ENCODE assay signal across 10 cellular contexts in genomic region chr1:6485937-6486250, GRCh38. TPM values are rescaled to one million over a fixed set of nuclear protein-coding genes. Genes with fewer than 3 reads are reported as not detected.
DNase-seq lines count a peak whose midpoint lies in the region; TF ChIP-seq lines count a peak whose summit lies in the region.
"Had no signal": no experiment of that assay in that cellular context is flagged by ENCODE, and none has a peak within 500 bp of the region (broad histone marks: within the 10 kb centered on the region; RNA-seq: fewer than 3 reads in every experiment).

No MANE protein-coding gene starts in this region.

- no peak overlapping the region for H3K27ac ChIP-seq in A673 (ENCODE audit: low read depth, low read length, poor library complexity, severe bottlenecking)
- H3K27ac ChIP-seq in HUES48 (ENCODE audit: low read depth, low read length) = no peak overlapping the region
- H3K27ac ChIP-seq in ectodermal cell (ENCODE audit: insufficient read depth, low read depth, low read length, poor library complexity, severe bottlenecking) = no peak overlapping the region

- H3K36me3 Mint-ChIP-seq in mesothelial cell of epicardium = no peaks in the 10 kb centered on the region
- H3K36me3 Mint-ChIP-seq: CD4-positive, alpha-beta memory T cell had no signal

- intact Hi-C loops in A673 (cut with micrococcal nuclease; ENCODE audit: unreplicated experiment) = loop anchor here (2.0 to 5.0 kb wide), 2 partner anchors 161 to 731 kb away; no protein-coding TSS in a partner anchor

- WGBS in ectodermal cell, 2 experiments = 14 to 15% methylated on average over 8 of the region's 8 CpGs

- peak overlapping the region; percentile 10 for H3K4me3 ChIP-seq in A673 (ENCODE audit: low read depth, low read length, poor library complexity, severe bottlenecking)
- peak overlapping the region; percentile 39; the same call in 1 of the 2 replicates for H3K4me3 ChIP-seq in HUES48 (ENCODE audit: low read depth, low read length)
- H3K4me3 ChIP-seq in ectodermal cell (ENCODE audit: insufficient read depth, low read depth, low read length) = peak overlapping the region; percentile 67

- no peaks in the 10 kb centered on the region for H3K9me3 ChIP-seq in A673 (ENCODE audit: low read depth, low read length, poor library complexity, severe bottlenecking)
- no peaks in the 10 kb centered on the region for H3K9me3 ChIP-seq in HUES48 (ENCODE audit: control insufficient read depth, insufficient read depth, low read length)
- no peaks in the 10 kb centered on the region for H3K9me3 ChIP-seq in ectodermal cell (ENCODE audit: control insufficient read depth, low read length)

- TF ChIP-seq CTCF in A673 (conservative IDR thresholded peaks at IDR 0.05; ENCODE audit: low read depth, low read length) (no peak), mesothelial cell of epicardium (IDR thresholded peaks at IDR 0.05; ENCODE audit: unreplicated experiment) (no peak)

- peak overlapping the region; percentile 74 for H3K4me3 Mint-ChIP-seq in mesothelial cell of epicardium
- H3K4me3 Mint-ChIP-seq: activated CD4-positive, alpha-beta T cell treated with anti-CD3 and anti-CD28 coated beads, Interleukin-2, amount 10 ng/mL, durations not matched to agents 24 days and 14 days had no signal

- H3K9ac ChIP-seq in HUES48 (ENCODE audit: low read depth, low read length) = no peak overlapping the region

- DNase-seq in A673 (ENCODE audit: low spot score) (no peak), mesothelial cell of epicardium (ENCODE audit: low spot score in 2 of 2, unreplicated experiment in 2 of 2) (no peak), NCI-H2171 (lab: John Stamatoyannopoulos, UW) (no peak), NCI-H226 (no peak), nucleus accumbens (lab: John Stamatoyannopoulos, UW) (no peak)
- DNase-seq in activated effector memory CD4-positive, alpha-beta T cell treated with Interleukin-2 at 50 U/mL for 16 hours = no peak

- H3K4me1 ChIP-seq in A673 (ENCODE audit: insufficient read depth, low read length, poor library complexity, severe bottlenecking) (peaks cover 14% of the 10 kb centered on the region), HUES48 (ENCODE audit: control insufficient read depth, insufficient read depth, low read length) (peaks cover 10% of the 10 kb centered on the region), ectodermal cell (ENCODE audit: control insufficient read depth, insufficient read depth, low read length) (peaks cover 16% of the 10 kb centered on the region)

- no peaks in the 10 kb centered on the region for H3K9me3 Mint-ChIP-seq in mesothelial cell of epicardium
- H3K9me3 Mint-ChIP-seq: activated CD4-positive, alpha-beta T cell treated with anti-CD3 and anti-CD28 coated beads, Interleukin-2, amount 10 ng/mL, durations not matched to agents 24 days and 14 days; CD4-positive, alpha-beta memory T cell had no signal

- H3K36me3 ChIP-seq in A673 (ENCODE audit: insufficient read depth, low read length, poor library complexity, severe bottlenecking) = no peaks in the 10 kb centered on the region
- no peaks in the 10 kb centered on the region for H3K36me3 ChIP-seq in HUES48 (ENCODE audit: control insufficient read depth, insufficient read depth, low read length)
- H3K36me3 ChIP-seq in ectodermal cell (ENCODE audit: control insufficient read depth, insufficient read depth, low read length) = no peaks in the 10 kb centered on the region

- peaks cover 6% of the 10 kb centered on the region for H3K27me3 Mint-ChIP-seq in mesothelial cell of epicardium (ENCODE audit: low read depth)

- H3K4me1 Mint-ChIP-seq in mesothelial cell of epicardium = peaks cover 13% of the 10 kb centered on the region

- H3K27me3 ChIP-seq in A673 (replicated peaks; ENCODE audit: insufficient read depth, low read depth, low read length, poor library complexity) (peaks cover 33% of the 10 kb centered on the region), HUES48 (ENCODE audit: control insufficient read depth, insufficient read depth, low read length) (peaks cover 7% of the 10 kb centered on the region; the same call in 1 of the 2 replicates), ectodermal cell (ENCODE audit: control insufficient read depth, insufficient read depth, low read length, poor library complexity, severe bottlenecking) (peaks cover 16% of the 10 kb centered on the region)

- POLR2A ChIA-PET in A673 (lab: Charles Lee; ENCODE audit: low non-redundant PET) = no interaction called here

- peak overlapping the region; percentile 59 for H3K27ac Mint-ChIP-seq in mesothelial cell of epicardium
- H3K27ac Mint-ChIP-seq: activated CD4-positive, alpha-beta T cell treated with anti-CD3 and anti-CD28 coated beads, Interleukin-2, amount 10 ng/mL, durations not matched to agents 24 days and 14 days had no signal

- CTCF ChIA-PET in A673 (lab: Charles Lee) = interaction anchor here (0.6 to 1.1 kb wide), 4 partner anchors 13 to 214 kb away, joined by 3 to 9 read pairs (median 4); no protein-coding TSS in a partner anchor

- BruUV-seq in A673 (replicated peaks; lab: Mats Ljungman, UMichigan) = no TSS peak

RNA-seq across cellular contexts. Expression of gene PLEKHG5, which starts 5.6 kb away (rescaled TPM):
- total RNA-seq in A673 (2021) = 0.86 and 2.3 TPM in 2 replicates
- 20.6 TPM for polyA plus RNA-seq in ectodermal cell (2013, experiment 1 of 4)
- 23.6 TPM for polyA plus RNA-seq in ectodermal cell (2013, experiment 2 of 4)
- polyA plus RNA-seq in ectodermal cell (2013, experiment 3 of 4) = 19.4 TPM
- polyA plus RNA-seq in ectodermal cell (2013, experiment 4 of 4) = 23.1 TPM
- total RNA-seq in mesothelial cell of epicardium = 49.3 to 51.2 TPM (median 50.7 TPM) in 3 replicates

RNA-seq across cellular contexts. Expression of gene TNFRSF25, which starts 19.9 kb away (rescaled TPM):
- total RNA-seq in A673 (2021) = 0.97 and 1.5 TPM in 2 replicates
- 19.9 TPM for polyA plus RNA-seq in ectodermal cell (2013, experiment 1 of 4)
- 18.6 TPM for polyA plus RNA-seq in ectodermal cell (2013, experiment 2 of 4)
- polyA plus RNA-seq in ectodermal cell (2013, experiment 3 of 4) = 21.4 TPM
- 28.5 TPM for polyA plus RNA-seq in ectodermal cell (2013, experiment 4 of 4)
- 38.9 to 41.6 TPM (median 39.4 TPM) in 3 replicates for total RNA-seq in mesothelial cell of epicardium

Comparison
In these comparisons a context has a peak if more than half of its experiments do, and no peak if none do; other contexts are left out.
1. H3K4me3 ChIP-seq: peak in every context shown above with its lines; median percentile 67 in ectodermal cell; 39 in HUES48; 10 in A673.
2. RNA of gene PLEKHG5, which starts 5.6 kb away (total RNA-seq): 49.3 to 51.2 TPM in mesothelial cell of epicardium; 0.86 to 2.3 TPM in A673; every median in the first group is over 10 times any median in the second.
3. RNA of gene TNFRSF25, which starts 19.9 kb away (total RNA-seq): 38.9 to 41.6 TPM in mesothelial cell of epicardium; 0.97 to 1.5 TPM in A673; every median in the first group is over 10 times any median in the second.